Comparison of ENCODE assay signal across 16 cellular contexts in genomic region chr16:1068451-1068850, GRCh38. TPM values are rescaled to one million over a fixed set of nuclear protein-coding genes. Genes with fewer than 3 reads are reported as not detected.
DNase-seq lines count a peak whose midpoint lies in the region.
"Had no signal": no experiment of that assay in that cellular context is flagged by ENCODE, and none has a peak within 500 bp of the region (broad histone marks: within the 10 kb centered on the region; RNA-seq: fewer than 3 reads in every experiment).

No MANE protein-coding gene starts in this region.

- peak overlapping the region; percentile 99 for H2BK15ac ChIP-seq in neuronal stem cell (ENCODE audit: low read length)

- no peak overlapping the region for H3K27ac ChIP-seq in BLaER1 treated with 17β-estradiol and CSF1 and Interleukin-3, amounts not matched to agents 10 nM and 100 nM
- no peak overlapping the region for H3K27ac ChIP-seq in neuronal stem cell (replicated peaks; ENCODE audit: low read length)
- H3K27ac ChIP-seq: C4-2B had no signal

- peaks cover 87 to 100% (median 99%) of the 10 kb centered on the region in 11 experiments for H3K27me3 ChIP-seq in BLaER1 treated with 17β-estradiol and CSF1 and Interleukin-3, amounts not matched to agents 10 nM and 100 nM
- H3K27me3 ChIP-seq in MG63: peaks cover 88% of the 10 kb centered on the region
- H3K27me3 ChIP-seq in neuronal stem cell (ENCODE audit: control insufficient read depth in 3 of 3, insufficient read depth in 3 of 3, low read depth in 1 of 3, low read length in 3 of 3): peaks cover 4 to 48% (median 19%) of the 10 kb centered on the region in 3 experiments

- H3K4ac ChIP-seq in neuronal stem cell (ENCODE audit: low read length): no peak overlapping the region

- H2BK5ac ChIP-seq in neuronal stem cell (ENCODE audit: low read length): peak overlapping the region; percentile 1

- H3K23ac ChIP-seq in neuronal stem cell (ENCODE audit: low read depth, low read length, poor library complexity): peak overlapping the region; percentile 91

- H3K27ac Mint-ChIP-seq in activated naive CD4-positive, alpha-beta T cell treated with anti-CD3 and anti-CD28 coated beads, Interleukin-2, amount 10 ng/mL, durations not matched to agents 7 days and 5 days: peak overlapping the region; percentile 76
- H3K27ac Mint-ChIP-seq: HFFc6 had no signal

- H3K14ac ChIP-seq in neuronal stem cell (ENCODE audit: low read length): peak overlapping the region; percentile 56

- no peak overlapping the region for H2AFZ ChIP-seq in neuronal stem cell (ENCODE audit: low read length)

- no peaks in the 10 kb centered on the region for H3K36me3 ChIP-seq in BLaER1 treated with 17β-estradiol and CSF1 and Interleukin-3, amounts not matched to agents 10 nM and 100 nM
- H3K36me3 ChIP-seq in MG63 (no peaks in the 10 kb centered on the region), neuronal stem cell (replicated peaks in 1 of 2; ENCODE audit: control insufficient read depth in 2 of 2, insufficient read depth in 2 of 2, low read length in 2 of 2) (no peaks in the 10 kb centered on the region)
- H3K36me3 ChIP-seq: HAP-1 had no signal

- no peaks in the 10 kb centered on the region for H3K79me1 ChIP-seq in neuronal stem cell (ENCODE audit: low read depth, low read length)

- peak overlapping the region in 8 of 11 experiments; percentile 13 to 61 (median 47); a peak in 13 of 22 replicates for H3K4me2 ChIP-seq in BLaER1 treated with 17β-estradiol and CSF1 and Interleukin-3, amounts not matched to agents 10 nM and 100 nM
- H3K4me2 ChIP-seq in neuronal stem cell (ENCODE audit: insufficient read depth, low read length, poor library complexity, severe bottlenecking): no peak overlapping the region

- no peak overlapping the region for H3K9ac ChIP-seq in BLaER1 treated with 17β-estradiol and CSF1 and Interleukin-3, amounts not matched to agents 10 nM and 100 nM
- H3K9ac ChIP-seq in neuronal stem cell (ENCODE audit: low read depth, low read length, poor library complexity): no peak overlapping the region

- H4K8ac ChIP-seq in neuronal stem cell (ENCODE audit: low read depth, low read length): no peak overlapping the region

- no peaks in the 10 kb centered on the region for H3K36me3 Mint-ChIP-seq in activated naive CD4-positive, alpha-beta T cell treated with anti-CD3 and anti-CD28 coated beads, Interleukin-2, amount 10 ng/mL, durations not matched to agents 7 days and 5 days
- H3K36me3 Mint-ChIP-seq: CD4-positive, alpha-beta memory T cell had no signal

- peaks cover 4% of the 10 kb centered on the region for H3K9me3 Mint-ChIP-seq in activated naive CD4-positive, alpha-beta T cell treated with anti-CD3 and anti-CD28 coated beads, Interleukin-2, amount 10 ng/mL, durations not matched to agents 7 days and 5 days
- H3K9me3 Mint-ChIP-seq: CD4-positive, alpha-beta memory T cell; HFFc6 had no signal

- no CpG with 5 or more reads among the region's 18 CpGs for WGBS in neuronal stem cell (ENCODE audit: extremely low coverage in 2 of 2, insufficient read length in 2 of 2, insufficient replicate concordance in 1 of 2), 2 donors

- H3K9me3 ChIP-seq in BLaER1 treated with 17β-estradiol and CSF1 and Interleukin-3, amounts not matched to agents 10 nM and 100 nM (replicated peaks in 1 of 11): no peaks in the 10 kb centered on the region
- H3K9me3 ChIP-seq in MG63: no peaks in the 10 kb centered on the region
- no peaks in the 10 kb centered on the region for H3K9me3 ChIP-seq in neuronal stem cell (replicated peaks in 1 of 2; ENCODE audit: control insufficient read depth in 2 of 2, insufficient read depth in 1 of 2, low read depth in 1 of 2, low read length in 2 of 2)
- H3K9me3 ChIP-seq: HAP-1 had no signal

- peak overlapping the region; percentile 84 for H2AK5ac ChIP-seq in neuronal stem cell (ENCODE audit: low read depth, low read length)

- no peak overlapping the region for H3K4me3 ChIP-seq in BLaER1 treated with 17β-estradiol and CSF1 and Interleukin-3, amounts not matched to agents 10 nM and 100 nM
- no peak overlapping the region for H3K4me3 ChIP-seq in MG63
- no peak overlapping the region for H3K4me3 ChIP-seq in neuronal stem cell (ENCODE audit: low read length in 2 of 2)
- H3K4me3 ChIP-seq: HAP-1 had no signal

- H3K18ac ChIP-seq in neuronal stem cell (ENCODE audit: low read length): peak overlapping the region; percentile 83

- H2BK12ac ChIP-seq in neuronal stem cell (ENCODE audit: low read length): peak overlapping the region; percentile 41

- peaks cover 0 to 80% (median 18%) of the 10 kb centered on the region in 11 experiments; a peak in 13 of 22 replicates for H4K20me1 ChIP-seq in BLaER1 treated with 17β-estradiol and CSF1 and Interleukin-3, amounts not matched to agents 10 nM and 100 nM

- CTCF ChIA-PET in activated naive CD4-positive, alpha-beta T cell treated with anti-CD3 and anti-CD28 coated beads, Interleukin-2, amount 10 ng/mL, durations not matched to agents 7 days and 5 days (lab: Charles Lee): no interaction called here

- no peak overlapping the region for H2BK120ac ChIP-seq in neuronal stem cell (ENCODE audit: low read depth, low read length)

- H3K4me1 Mint-ChIP-seq in activated naive CD4-positive, alpha-beta T cell treated with anti-CD3 and anti-CD28 coated beads, Interleukin-2, amount 10 ng/mL, durations not matched to agents 7 days and 5 days: peaks cover 2% of the 10 kb centered on the region

- H4K91ac ChIP-seq in neuronal stem cell (ENCODE audit: low read depth, low read length, poor library complexity): no peak overlapping the region

- H3K4me1 ChIP-seq in BLaER1 treated with 17β-estradiol and CSF1 and Interleukin-3, amounts not matched to agents 10 nM and 100 nM: peaks cover 0 to 26% (median 15%) of the 10 kb centered on the region in 10 experiments; a peak in 14 of 20 replicates
- peaks cover 4 to 20% of the 10 kb centered on the region in 2 donors for H3K4me1 ChIP-seq in neuronal stem cell (ENCODE audit: control insufficient read depth in 2 of 2, insufficient read depth in 1 of 2, low read depth in 1 of 2, low read length in 2 of 2)
- H3K4me1 ChIP-seq: HAP-1 had no signal

- peaks cover 92% of the 10 kb centered on the region for H3K27me3 Mint-ChIP-seq in activated naive CD4-positive, alpha-beta T cell treated with anti-CD3 and anti-CD28 coated beads, Interleukin-2, amount 10 ng/mL, durations not matched to agents 7 days and 5 days

- H3K4me3 Mint-ChIP-seq in activated naive CD4-positive, alpha-beta T cell treated with anti-CD3 and anti-CD28 coated beads, Interleukin-2, amount 10 ng/mL, durations not matched to agents 7 days and 5 days: no peak overlapping the region
- H3K4me3 Mint-ChIP-seq: CD4-positive, alpha-beta memory T cell; HFFc6 had no signal

- no peak for DNase-seq in activated naive CD4-positive, alpha-beta T cell treated with anti-CD3 and anti-CD28 coated beads, Interleukin-2, amount 10 ng/mL, durations not matched to agents 7 days and 5 days
- no peak for DNase-seq in activated naive CD4-positive, alpha-beta T cell (lab: John Stamatoyannopoulos, UW)
- DNase-seq in MG63: peak; percentile 39
- DNase-seq in neuronal stem cell (ENCODE audit: low spot score): no peak
- DNase-seq in AG20443 (ENCODE audit: low spot score): no peak
- no peak for DNase-seq in AML-193 (lab: John Stamatoyannopoulos, UW)
- DNase-seq in LoVo (ENCODE audit: low spot score): no peak
- DNase-seq: DND-41, GF-D8, HFFc6 had no signal

RNA-seq across cellular contexts. Expression of gene SSTR5, which starts 4.1 kb away (rescaled TPM):
- not detected in 2 replicates for total RNA-seq in MG63 (2014; rRNA removed; shearing (Covaris generic); ENCODE audit: low replicate concordance)
- not detected for polyA plus RNA-seq in neuronal stem cell (2013, experiment 1 of 2)
- not detected for polyA plus RNA-seq in neuronal stem cell (2013, experiment 2 of 2)
- total RNA-seq: A673; CD4-positive, alpha-beta memory T cell; HFFc6 had no signal
- polyA plus RNA-seq: CD4-positive, alpha-beta memory T cell had no signal

RNA-seq across cellular contexts. Expression of gene C1QTNF8, which starts 27.6 kb away (rescaled TPM):
- total RNA-seq in MG63 (2014; rRNA removed; shearing (Covaris generic); ENCODE audit: low replicate concordance): not detected in 2 replicates
- not detected for polyA plus RNA-seq in neuronal stem cell (2013, experiment 1 of 2)
- polyA plus RNA-seq in neuronal stem cell (2013, experiment 2 of 2): not detected
- total RNA-seq: A673; CD4-positive, alpha-beta memory T cell; H1; HFFc6 had no signal
- polyA plus RNA-seq: CD4-positive, alpha-beta memory T cell; H1 had no signal
